8 cellular contexts compared by ENCODE assay signal in the genomic region with DNA sequence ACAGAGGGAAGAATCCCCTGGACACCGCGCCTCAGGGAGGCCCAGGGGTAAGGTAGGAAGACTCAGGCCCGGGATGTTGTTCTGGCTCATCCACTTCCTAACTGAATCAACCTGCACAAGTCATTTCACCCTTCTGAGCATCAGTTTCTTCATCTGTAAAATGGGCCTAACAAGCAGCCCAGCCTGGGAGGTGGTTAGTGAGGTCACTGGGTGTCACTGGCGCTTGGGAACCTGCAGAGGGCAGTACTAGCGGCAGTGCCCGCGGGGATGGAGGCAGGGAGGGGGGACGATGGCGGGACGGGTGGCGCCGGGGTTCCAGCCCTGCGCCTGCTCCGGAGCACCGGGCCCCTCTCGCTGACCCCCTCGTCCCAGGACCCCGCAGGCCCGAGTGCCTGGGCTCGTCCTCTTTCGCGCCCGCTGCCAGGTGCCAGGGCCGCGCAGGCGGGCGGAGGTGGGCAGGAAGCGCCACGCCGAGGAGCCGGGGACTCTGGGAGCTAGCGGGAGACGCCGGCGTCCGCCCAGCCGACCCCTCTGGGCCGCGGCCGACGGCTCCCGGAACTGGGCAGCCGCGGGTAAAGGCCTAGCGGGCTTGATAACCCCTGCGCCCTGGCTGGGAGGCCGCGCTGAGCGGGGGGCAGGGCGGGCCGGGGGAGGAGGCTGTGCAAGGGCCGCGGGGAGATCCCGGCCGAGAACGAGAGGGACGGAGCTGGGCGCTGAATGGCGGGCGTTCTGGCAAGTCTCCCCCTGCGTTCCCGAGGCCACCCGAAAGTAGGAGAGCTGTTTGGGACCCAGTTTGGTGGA. TPM values are rescaled to one million over a fixed set of nuclear protein-coding genes. Genes with fewer than 3 reads are reported as not detected.
DNase-seq lines count a peak whose midpoint lies in the region; ATAC-seq and TF ChIP-seq lines count a peak whose summit lies in the region.

A gene with protein sequence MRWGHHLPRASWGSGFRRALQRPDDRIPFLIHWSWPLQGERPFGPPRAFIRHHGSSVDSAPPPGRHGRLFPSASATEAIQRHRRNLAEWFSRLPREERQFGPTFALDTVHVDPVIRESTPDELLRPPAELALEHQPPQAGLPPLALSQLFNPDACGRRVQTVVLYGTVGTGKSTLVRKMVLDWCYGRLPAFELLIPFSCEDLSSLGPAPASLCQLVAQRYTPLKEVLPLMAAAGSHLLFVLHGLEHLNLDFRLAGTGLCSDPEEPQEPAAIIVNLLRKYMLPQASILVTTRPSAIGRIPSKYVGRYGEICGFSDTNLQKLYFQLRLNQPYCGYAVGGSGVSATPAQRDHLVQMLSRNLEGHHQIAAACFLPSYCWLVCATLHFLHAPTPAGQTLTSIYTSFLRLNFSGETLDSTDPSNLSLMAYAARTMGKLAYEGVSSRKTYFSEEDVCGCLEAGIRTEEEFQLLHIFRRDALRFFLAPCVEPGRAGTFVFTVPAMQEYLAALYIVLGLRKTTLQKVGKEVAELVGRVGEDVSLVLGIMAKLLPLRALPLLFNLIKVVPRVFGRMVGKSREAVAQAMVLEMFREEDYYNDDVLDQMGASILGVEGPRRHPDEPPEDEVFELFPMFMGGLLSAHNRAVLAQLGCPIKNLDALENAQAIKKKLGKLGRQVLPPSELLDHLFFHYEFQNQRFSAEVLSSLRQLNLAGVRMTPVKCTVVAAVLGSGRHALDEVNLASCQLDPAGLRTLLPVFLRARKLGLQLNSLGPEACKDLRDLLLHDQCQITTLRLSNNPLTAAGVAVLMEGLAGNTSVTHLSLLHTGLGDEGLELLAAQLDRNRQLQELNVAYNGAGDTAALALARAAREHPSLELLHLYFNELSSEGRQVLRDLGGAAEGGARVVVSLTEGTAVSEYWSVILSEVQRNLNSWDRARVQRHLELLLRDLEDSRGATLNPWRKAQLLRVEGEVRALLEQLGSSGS (plus strand): TSS at position 255 of the 801 bp plus-strand sequence. CDS start 2,679 bp downstream, outside the sequence.

- H3K9me3 ChIP-seq in iPS-18a (ENCODE audit: control insufficient read depth, low read depth, low read length) (no peaks in the 10 kb centered on the region), skeletal muscle satellite cell (replicated peaks; ENCODE audit: low read length) (no peaks in the 10 kb centered on the region)

- H3K36me3 ChIP-seq in iPS-18a (ENCODE audit: control insufficient read depth, low read depth, low read length) (no peaks in the 10 kb centered on the region), skeletal muscle satellite cell (ENCODE audit: insufficient read depth, low read length) (no peaks in the 10 kb centered on the region)

- peak within 1 kb of the TSS in 4 of 5 experiments; percentile 30 to 76 (median 47) for H3K27ac Mint-ChIP-seq in brain

- H3K27me3 Mint-ChIP-seq in brain: peaks cover 10% of the 10 kb centered on the region

- peak within 1 kb of the TSS; percentile 92 for H3K4me2 ChIP-seq in skeletal muscle satellite cell (ENCODE audit: low read length)

- peak within 1 kb of the TSS; percentile 62 to 86 (median 76) for H3K4me3 Mint-ChIP-seq in brain

- peak; percentile 83 for ATAC-seq in HG02623 (IDR thresholded peaks at IDR 0.05; ENCODE audit: unreplicated experiment)

- TF ChIP-seq CTCF in GM12874 (IDR thresholded peaks at IDR 0.05; ENCODE audit: insufficient read depth, low read depth, low read length) (peak; percentile 96), brain (conservative IDR thresholded peaks at IDR 0.05) (peak; percentile 55 to 72)

- H3K27ac ChIP-seq in iPS-18a (ENCODE audit: low read length): peak within 1 kb of the TSS; percentile 70

- H3K4me1 Mint-ChIP-seq in brain: no peaks in the 10 kb centered on the region

- H3K4me3 ChIP-seq in iPS-18a (ENCODE audit: low read length) (peak within 1 kb of the TSS; percentile 68), skeletal muscle satellite cell (ENCODE audit: low read length) (peak within 1 kb of the TSS; percentile 77)

- H3K4me1 ChIP-seq in iPS-18a (ENCODE audit: control insufficient read depth, low read depth, low read length): peaks cover 7% of the 10 kb centered on the region
- H3K4me1 ChIP-seq in skeletal muscle satellite cell (ENCODE audit: control insufficient read depth, insufficient read depth, low read length): peaks cover 17% of the 10 kb centered on the region

- H3K9ac ChIP-seq in iPS-18a (ENCODE audit: low read length): peak within 1 kb of the TSS; percentile 82
- peak within 1 kb of the TSS; percentile 90 for H3K9ac ChIP-seq in skeletal muscle satellite cell (ENCODE audit: low read depth, low read length)

- no peaks in the 10 kb centered on the region for H3K27me3 ChIP-seq in iPS-18a (ENCODE audit: control insufficient read depth, insufficient read depth, low read length)
- no peaks in the 10 kb centered on the region for H3K27me3 ChIP-seq in skeletal muscle satellite cell (ENCODE audit: control insufficient read depth, insufficient read depth, low read length)

- no peaks in the 10 kb centered on the region for H3K9me3 Mint-ChIP-seq in brain

- DNase-seq in NCI-H1417 (lab: John Stamatoyannopoulos, UW): peak; percentile 79 to 95 (median 92)
- peak; percentile 83 for DNase-seq in UCSD-AML1 (lab: John Stamatoyannopoulos, UW; ENCODE audit: unreplicated experiment)
- no peak for DNase-seq in OCI-M2 (lab: John Stamatoyannopoulos, UW; ENCODE audit: unreplicated experiment)

- no peaks in the 10 kb centered on the region for H3K36me3 Mint-ChIP-seq in brain

RNA-seq across cellular contexts. Expression of the gene that starts here (rescaled TPM):
- 11.1 TPM for polyA plus RNA-seq in brain (ENCODE audit: insufficient read depth, low read depth, low replicate concordance)
- total RNA-seq in skeletal muscle satellite cell (2012; rRNA removed): 10.1 and 10.5 TPM in 2 replicates
